ENCODE assay signal across 13 cellular contexts in the genomic region with DNA sequence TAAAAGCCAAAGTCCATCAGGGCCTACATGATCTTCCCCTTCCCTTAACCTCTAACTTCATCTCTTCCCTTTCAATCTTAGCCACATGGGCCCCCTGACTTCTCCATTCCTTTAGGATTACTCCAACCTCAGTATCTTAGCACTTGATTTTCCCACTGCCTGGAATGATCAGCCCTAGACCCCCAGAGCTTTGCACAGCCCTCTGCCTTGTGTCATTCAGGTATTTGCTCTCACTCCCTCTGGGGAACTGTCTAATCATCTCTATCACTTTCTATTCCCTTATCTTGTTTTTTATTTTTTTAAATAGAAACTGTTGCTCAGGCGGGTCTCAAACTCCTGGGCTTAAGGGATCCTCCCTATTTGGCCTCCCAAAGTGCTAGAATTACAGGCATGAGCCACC. TPM values are rescaled to one million over a fixed set of nuclear protein-coding genes. Genes with fewer than 3 reads are reported as not detected.
DNase-seq lines count a peak whose midpoint lies in the region; ATAC-seq and TF ChIP-seq lines count a peak whose summit lies in the region.
"Had no signal": no experiment of that assay in that cellular context is flagged by ENCODE, and none has a peak within 500 bp of the region (broad histone marks: within the 10 kb centered on the region; RNA-seq: fewer than 3 reads in every experiment).

No MANE protein-coding gene starts in this region.

- peaks cover 32 to 38% of the 10 kb centered on the region in 2 experiments for H3K36me3 ChIP-seq in HCT116 (ENCODE audit: control insufficient read depth in 1 of 2, insufficient read depth in 2 of 2, low read length in 2 of 2)

- CTCF ChIA-PET in Calu3 (lab: Charles Lee) (no interaction called here), HCT116 (lab: Charles Lee) (no interaction called here)
- CTCF ChIA-PET in activated CD8-positive, alpha-beta T cell treated with anti-CD3 and anti-CD28 coated beads for 36 hours (lab: Charles Lee) = interaction anchor here (0.7 to 1.2 kb wide), 2 partner anchors 12 to 364 kb away, joined by 3 to 4 read pairs; no protein-coding TSS in a partner anchor

- H2AFZ ChIP-seq in HCT116 (ENCODE audit: low read depth, low read length, poor library complexity, severe bottlenecking) = no peak overlapping the region

- H3K27ac ChIP-seq in HCT116 (ENCODE audit: low read depth, low read length) = peak overlapping the region; percentile 21
- H3K27ac ChIP-seq: lower lobe of right lung had no signal

- DNase-seq in Calu3 = no peak
- DNase-seq in HCT116 (ENCODE audit: low read depth, low spot score) = no peak
- no peak for DNase-seq in activated CD8-positive, alpha-beta T cell treated with anti-CD3 and anti-CD28 coated beads for 36 hours
- no peak for DNase-seq in memory B cell (ENCODE audit: low spot score in 2 of 2)
- no peak for DNase-seq in 8988T
- DNase-seq in GDM1 (lab: John Stamatoyannopoulos, UW) = no peak
- DNase-seq in COLO829 (ENCODE audit: low spot score) = no peak
- DNase-seq in medulla oblongata (ENCODE audit: extremely low spot score) = no peak
- DNase-seq: activated CD4-positive, alpha-beta T cell treated with anti-CD3 and anti-CD28 coated beads for 1 hour; activated effector memory CD4-positive, alpha-beta T cell treated with anti-CD3 and anti-CD28 coated beads, Interleukin-2, amount 50 U/mL, for 16 hours; CD8-positive, alpha-beta T cell; lower lobe of right lung; NCI-H2107 had no signal

- TF ChIP-seq RAD21 in HCT116 (IDR thresholded peaks at IDR 0.05; ENCODE audit: low read depth) = 0 out of 2 replicates have a peak, but pooled peaks have one; percentile 3

- POLR2A ChIA-PET in HCT116 (lab: Charles Lee) = interaction anchor here (2.6 kb wide), 1 partner anchor 9 kb away, joined by 9 read pairs; no protein-coding TSS in a partner anchor
- POLR2A ChIA-PET in activated CD8-positive, alpha-beta T cell treated with anti-CD3 and anti-CD28 coated beads for 36 hours (lab: Charles Lee) = interaction anchor here (0.8 to 7.1 kb wide), 5 partner anchors 7 to 37 kb away, joined by 3 to 148 read pairs (median 7); a partner anchor contains a TSS

- BruUV-seq in Calu3 (replicated peaks; lab: Mats Ljungman, UMichigan) (no TSS peak), HCT116 (replicated peaks; lab: Mats Ljungman, UMichigan) (no TSS peak)

- H3K4me2 ChIP-seq in HCT116 (ENCODE audit: low read length) = no peak overlapping the region

- H4K20me1 ChIP-seq in HCT116 (ENCODE audit: insufficient read depth) = peaks cover 45% of the 10 kb centered on the region; the same call in 1 of the 2 replicates

- no peaks in the 10 kb centered on the region for H3K9me2 ChIP-seq in HCT116 (ENCODE audit: insufficient read depth)

- no peak; the same call in 1 of the 2 replicates for ATAC-seq in HCT116
- no peak for ATAC-seq in activated CD8-positive, alpha-beta T cell treated with anti-CD3 and anti-CD28 coated beads for 36 hours
- ATAC-seq in memory B cell (ENCODE audit: low read depth) = no peak
- ATAC-seq: CD8-positive, alpha-beta T cell; lower lobe of right lung had no signal

- peak overlapping the region; percentile 3 for H3K4me3 Mint-ChIP-seq in Calu3 (ENCODE audit: low read depth, unreplicated experiment)
- H3K4me3 Mint-ChIP-seq in activated CD8-positive, alpha-beta T cell treated with anti-CD3 and anti-CD28 coated beads for 36 hours = no peak overlapping the region
- H3K4me3 Mint-ChIP-seq in memory B cell = peak overlapping the region; percentile 15
- H3K4me3 Mint-ChIP-seq: CD8-positive, alpha-beta T cell had no signal

- H3K9me3 ChIP-seq in HCT116 (ENCODE audit: control insufficient read depth in 1 of 2, insufficient read depth in 1 of 2, low read depth in 1 of 2, low read length in 2 of 2) = no peaks in the 10 kb centered on the region

- H3K27me3 Mint-ChIP-seq in Calu3 (ENCODE audit: unreplicated experiment) (peaks cover 13% of the 10 kb centered on the region), memory B cell (no peaks in the 10 kb centered on the region)
- no peaks in the 10 kb centered on the region for H3K27me3 Mint-ChIP-seq in activated CD8-positive, alpha-beta T cell treated with anti-CD3 and anti-CD28 coated beads for 36 hours

- H3K27ac Mint-ChIP-seq in Calu3 (ENCODE audit: unreplicated experiment) (peak overlapping the region; percentile 40), memory B cell (peak overlapping the region; percentile 42)
- H3K27ac Mint-ChIP-seq in activated CD8-positive, alpha-beta T cell treated with anti-CD3 and anti-CD28 coated beads for 36 hours = peak overlapping the region; percentile 5
- H3K27ac Mint-ChIP-seq: CD8-positive, alpha-beta T cell had no signal

- peaks cover 91% of the 10 kb centered on the region for H3K36me3 Mint-ChIP-seq in Calu3 (ENCODE audit: insufficient read depth, unreplicated experiment)
- H3K36me3 Mint-ChIP-seq in activated CD8-positive, alpha-beta T cell treated with anti-CD3 and anti-CD28 coated beads for 36 hours (ENCODE audit: low read depth) = peaks cover 74% of the 10 kb centered on the region
- peaks cover 63% of the 10 kb centered on the region for H3K36me3 Mint-ChIP-seq in memory B cell

- peaks cover 53% of the 10 kb centered on the region for H3K4me1 Mint-ChIP-seq in Calu3 (ENCODE audit: low read depth, unreplicated experiment)
- H3K4me1 Mint-ChIP-seq in activated CD8-positive, alpha-beta T cell treated with anti-CD3 and anti-CD28 coated beads for 36 hours (ENCODE audit: low read depth) = peaks cover 19% of the 10 kb centered on the region
- peaks cover 15% of the 10 kb centered on the region for H3K4me1 Mint-ChIP-seq in memory B cell

- no peak for TF ChIP-seq POLR2A in HCT116 (IDR thresholded peaks at IDR 0.05; ENCODE audit: borderline replicate concordance, extremely low read depth, insufficient read depth, insufficient read length)

- intact Hi-C loops in Calu3 (cut with micrococcal nuclease; ENCODE audit: unreplicated experiment) (no loop called here), HCT116 (cut with micrococcal nuclease) (no loop called here)
- intact Hi-C loops in activated CD8-positive, alpha-beta T cell treated with anti-CD3 and anti-CD28 coated beads for 36 hours (cut with micrococcal nuclease) = no loop called here

- no peak overlapping the region for H3K4me3 ChIP-seq in HCT116 (replicated peaks in 1 of 2; ENCODE audit: low read depth in 1 of 2, low read length in 2 of 2)
- H3K4me3 ChIP-seq: lower lobe of right lung had no signal

- H3K9me3 Mint-ChIP-seq in Calu3 (ENCODE audit: low read depth, unreplicated experiment) (peaks cover 19% of the 10 kb centered on the region), memory B cell (peaks cover 13% of the 10 kb centered on the region)
- H3K9me3 Mint-ChIP-seq in activated CD8-positive, alpha-beta T cell treated with anti-CD3 and anti-CD28 coated beads for 36 hours = peaks cover 15% of the 10 kb centered on the region

- RAD21 ChIA-PET in HCT116 (lab: Charles Lee; ENCODE audit: low non-redundant PET in 1 of 2, low total read pairs in 2 of 2, uncharacterized antibody in 2 of 2, unreplicated experiment in 2 of 2) = interaction anchor here in 1 of 2 experiments (0.6 kb wide), 1 partner anchor 1372 kb away, joined by 3 read pairs; no protein-coding TSS in a partner anchor

- H3K27me3 ChIP-seq in HCT116 (ENCODE audit: insufficient read depth, low read length) = no peaks in the 10 kb centered on the region

- no peak overlapping the region for H3K9ac ChIP-seq in HCT116 (ENCODE audit: low read length)

- TF ChIP-seq CTCF in Calu3 (IDR thresholded peaks at IDR 0.05; ENCODE audit: unreplicated experiment) (no peak), HCT116 (IDR thresholded peaks at IDR 0.05 in 2 of 3, conservative IDR thresholded peaks at IDR 0.05 in 1 of 3; ENCODE audit: borderline replicate concordance in 1 of 3, insufficient read depth in 1 of 3, low read depth in 2 of 3, low read length in 2 of 3) (no peak)
- no peak for TF ChIP-seq CTCF in activated CD8-positive, alpha-beta T cell treated with anti-CD3 and anti-CD28 coated beads for 36 hours (IDR thresholded peaks at IDR 0.05)

- H3K79me2 ChIP-seq in HCT116 (ENCODE audit: insufficient read depth, low read length) = peaks cover 24% of the 10 kb centered on the region

- peaks cover 16 to 27% of the 10 kb centered on the region in 2 experiments; a peak in 3 of 4 replicates for H3K4me1 ChIP-seq in HCT116 (ENCODE audit: control insufficient read depth in 1 of 2, insufficient read depth in 2 of 2, low read length in 2 of 2)

TF ChIP-seq in HCT116, 20 proteins besides CTCF, POLR2A, EP300 and RAD21 (continues in another document):
- TF ChIP-seq ZFX (IDR thresholded peaks at IDR 0.05) (no peak), SIN3A (IDR thresholded peaks at IDR 0.05; ENCODE audit: low read depth) (no peak), YY1 (IDR thresholded peaks at IDR 0.05; ENCODE audit: extremely low read depth, insufficient replicate concordance, low read depth, low read length) (no peak), ZNF274 (IDR thresholded peaks at IDR 0.05; ENCODE audit: low read depth, low read length) (no peak), EZH2phosphoT487 (IDR thresholded peaks at IDR 0.05; ENCODE audit: borderline replicate concordance) (no peak), POLR2AphosphoS5 (IDR thresholded peaks at IDR 0.05; ENCODE audit: low read depth, low read length) (no peak; the same call in 1 of the 2 replicates), TCF7L2 (IDR thresholded peaks at IDR 0.05; ENCODE audit: borderline replicate concordance, extremely low read depth, insufficient read depth, insufficient read length) (no peak), EGR1 (IDR thresholded peaks at IDR 0.05; ENCODE audit: low read depth) (no peak), SRF (IDR thresholded peaks at IDR 0.05; ENCODE audit: low read depth) (no peak)

RNA-seq across cellular contexts. Expression of a gene that starts 13.3 kb away (rescaled TPM):
- total RNA-seq in Calu3 (2022) = 94.1 and 156 TPM in 2 replicates
- total RNA-seq in HCT116 (2021; ENCODE audit: unreplicated experiment) = 24.1 TPM
- polyA plus RNA-seq in HCT116 (2012) = 11.8 and 14.2 TPM in 2 replicates
- total RNA-seq in activated CD8-positive, alpha-beta T cell treated with anti-CD3 and anti-CD28 coated beads for 36 hours = 10 to 100 TPM; 27.4 to 27.7 TPM
